8 cellular contexts compared by ENCODE assay signal in the genomic region with DNA sequence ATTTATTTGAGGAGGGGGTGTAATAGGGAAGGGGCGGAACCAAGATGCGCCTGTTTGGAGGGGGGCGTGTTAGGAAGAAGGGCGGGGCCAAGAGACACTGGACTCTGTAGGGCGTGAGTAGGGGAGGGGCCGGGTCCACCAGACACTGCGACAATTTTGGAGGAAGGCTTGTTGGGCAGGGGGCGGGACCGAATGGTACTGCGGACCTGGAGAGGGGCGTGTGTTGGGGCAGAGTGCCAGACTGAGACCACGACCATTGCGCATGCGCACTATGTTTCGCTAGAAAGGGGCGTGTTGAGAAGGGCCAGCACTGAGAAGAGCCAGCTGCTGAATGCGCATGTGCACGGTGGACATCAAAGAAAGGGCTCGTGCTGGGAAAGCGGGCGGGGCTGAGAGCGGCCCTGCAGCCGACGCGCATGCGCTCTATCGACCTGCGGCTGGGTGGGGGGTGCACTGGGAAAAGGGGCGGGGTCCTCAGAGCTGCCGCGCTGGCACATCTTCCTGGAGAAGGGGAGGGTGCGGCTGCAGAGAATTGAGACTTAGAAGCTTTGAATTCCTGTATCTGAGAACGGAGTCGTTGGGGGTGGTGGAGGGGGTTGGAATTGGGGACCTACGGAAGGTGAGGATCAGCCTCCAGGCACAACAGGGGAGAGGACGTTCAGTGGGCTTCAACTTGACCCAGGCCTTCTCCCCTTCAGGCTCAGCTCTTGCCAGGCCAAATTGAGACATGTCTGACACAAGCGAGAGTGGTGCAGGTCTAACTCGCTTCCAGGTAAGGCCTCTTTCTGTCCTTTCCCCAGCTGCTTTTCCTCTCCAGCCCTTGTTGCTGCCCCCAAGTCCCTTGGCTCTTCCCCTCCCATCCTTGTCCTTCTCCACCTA. TPM values are rescaled to one million over a fixed set of nuclear protein-coding genes. Genes with fewer than 3 reads are reported as not detected.
DNase-seq lines count a peak whose midpoint lies in the region; ATAC-seq and TF ChIP-seq lines count a peak whose summit lies in the region.

No MANE protein-coding gene starts in this region.

- CTCF ChIA-PET in Panc1 (lab: Charles Lee) = no interaction called here

- DNase-seq in DMS153 treated with DMSO at 0.1 percent for 48 hours (lab: John Stamatoyannopoulos, UW; ENCODE audit: unreplicated experiment) = peak; percentile 77
- peak; percentile 94 for DNase-seq in Panc1 (ENCODE audit: low read depth, low spot score)
- peak; percentile 77 for DNase-seq in activated T-helper 1 cell treated with Interleukin-2 at 50 U/mL for 16 hours (ENCODE audit: low read depth)
- peak; percentile 72 for DNase-seq in esophagus squamous epithelium (lab: John Stamatoyannopoulos, UW)
- DNase-seq in stimulated activated CD8-positive, alpha-beta memory T cell treated with anti-CD3 and anti-CD28 coated beads, Interleukin-7, amount 100 ng/mL, for 24 hours (ENCODE audit: low read depth) = peak; percentile 61

- BruUV-seq in Panc1 (replicated peaks; lab: Mats Ljungman, UMichigan) = no TSS peak

- POLR2A ChIA-PET in Panc1 (lab: Charles Lee) = interaction anchor here (0.6 kb wide), 1 partner anchor 1126 kb away, joined by 11 read pairs; no protein-coding TSS in a partner anchor

- no peaks in the 10 kb centered on the region for H3K27me3 ChIP-seq in KMS-11 (ENCODE audit: insufficient read depth, low read depth)
- H3K27me3 ChIP-seq in Panc1 (ENCODE audit: control insufficient read depth, insufficient read depth, low read length) = peaks cover 3% of the 10 kb centered on the region
- H3K27me3 ChIP-seq in esophagus squamous epithelium = no peaks in the 10 kb centered on the region
- H3K27me3 ChIP-seq in muscle layer of duodenum (ENCODE audit: low read depth, low read length) = no peaks in the 10 kb centered on the region

- no peak for TF ChIP-seq CTCF in KMS-11 (conservative IDR thresholded peaks at IDR 0.05; ENCODE audit: low read depth, low read length)
- no peak for TF ChIP-seq CTCF in Panc1 (IDR thresholded peaks at IDR 0.05)
- no peak for TF ChIP-seq CTCF in esophagus squamous epithelium (IDR thresholded peaks at IDR 0.05)

- no peaks in the 10 kb centered on the region for H3K79me2 ChIP-seq in KMS-11 (ENCODE audit: insufficient read depth, low read depth)

- WGBS in esophagus squamous epithelium, 2 donors = 0 to 35% methylated on average over 6 to 27 of the region's 38 CpGs

- H4K20me1 ChIP-seq in KMS-11 (ENCODE audit: insufficient read depth) = no peaks in the 10 kb centered on the region

- TF ChIP-seq POLR2A in esophagus squamous epithelium (IDR thresholded peaks at IDR 0.05) = no peak

- H2AFZ ChIP-seq in KMS-11 (ENCODE audit: low read depth) = peak overlapping the region; percentile 90

- intact Hi-C loops in Panc1 (cut with micrococcal nuclease; ENCODE audit: unreplicated experiment) = no loop called here
- intact Hi-C loops in esophagus squamous epithelium (cut with DNase I) = no loop called here

- H3K4me1 ChIP-seq in KMS-11 (ENCODE audit: low read depth, poor library complexity, severe bottlenecking) = peaks cover 7% of the 10 kb centered on the region
- H3K4me1 ChIP-seq in Panc1 (ENCODE audit: control insufficient read depth, insufficient read depth, low read length) = peaks cover 3% of the 10 kb centered on the region; the same call in 1 of the 2 replicates
- peaks cover 0 to 21% (median 7%) of the 10 kb centered on the region in 3 donors for H3K4me1 ChIP-seq in esophagus squamous epithelium
- H3K4me1 ChIP-seq in muscle layer of duodenum (ENCODE audit: control insufficient read depth in 1 of 2, insufficient read depth in 2 of 2, low read length in 2 of 2) = peaks cover 0 to 11% of the 10 kb centered on the region in 2 donors

- H3K4me2 ChIP-seq in KMS-11 = peak overlapping the region; percentile 94

- H3K9ac ChIP-seq in KMS-11 = peak overlapping the region; percentile 47; the same call in 1 of the 2 replicates

- no peaks in the 10 kb centered on the region for H3K9me3 ChIP-seq in Panc1 (ENCODE audit: control insufficient read depth, insufficient read depth, low read depth, low read length)
- no peaks in the 10 kb centered on the region for H3K9me3 ChIP-seq in esophagus squamous epithelium
- no peaks in the 10 kb centered on the region for H3K9me3 ChIP-seq in muscle layer of duodenum (ENCODE audit: control insufficient read depth in 1 of 2, low read length in 2 of 2)

- in situ Hi-C loops in Panc1 (cut with HindIII; ENCODE audit: low pct_unique_long_range_greater_than_20kb, low sequenced_read_pairs) = no loop called here

- peak; percentile 88 for ATAC-seq in GM21786 (IDR thresholded peaks at IDR 0.05; ENCODE audit: unreplicated experiment)
- peak; percentile 90 for ATAC-seq in Panc1

- H3K27ac ChIP-seq in KMS-11 (no peak overlapping the region), Panc1 (ENCODE audit: low read length) (peak overlapping the region; percentile 83), esophagus squamous epithelium (peak overlapping the region; percentile 78 to 91 (median 86)), muscle layer of duodenum (ENCODE audit: low read length) (peak overlapping the region; percentile 79)

- H3K36me3 ChIP-seq in KMS-11 (ENCODE audit: insufficient read depth) (no peaks in the 10 kb centered on the region), Panc1 (ENCODE audit: control insufficient read depth, insufficient read depth, low read length) (no peaks in the 10 kb centered on the region), esophagus squamous epithelium (peaks cover 0 to 41% (median 0%) of the 10 kb centered on the region in 3 donors), muscle layer of duodenum (ENCODE audit: control insufficient read depth in 1 of 2, insufficient read depth in 2 of 2, low read length in 2 of 2) (peaks cover 14 to 40% of the 10 kb centered on the region in 2 donors)

- no peak overlapping the region for H3K4me3 ChIP-seq in KMS-11 (IDR thresholded peaks at IDR 0.05; ENCODE audit: insufficient read depth, low read depth, low read length)
- peak overlapping the region; percentile 73 to 80 for H3K4me3 ChIP-seq in Panc1 (ENCODE audit: low read depth in 2 of 2, low read length in 2 of 2)
- peak overlapping the region; percentile 53 to 73 (median 70) for H3K4me3 ChIP-seq in esophagus squamous epithelium
- H3K4me3 ChIP-seq in muscle layer of duodenum (ENCODE audit: low read depth in 1 of 2, low read length in 2 of 2) = peak overlapping the region; percentile 80 to 86

RNA-seq across cellular contexts. Expression of a gene that starts 1.3 kb away (rescaled TPM):
- 69.5 TPM for total RNA-seq in Panc1 (2021; ENCODE audit: unreplicated experiment)
- 79.1 TPM for polyA plus RNA-seq in Panc1 (2012; ENCODE audit: insufficient read length)
- total RNA-seq in esophagus squamous epithelium = 10 to 100 TPM; 36.3 to 88.3 (median 65.8) TPM

RNA-seq across cellular contexts. Expression of a gene that starts 10.8 kb away (rescaled TPM):
- total RNA-seq in Panc1 (2021; ENCODE audit: unreplicated experiment) (not detected), esophagus squamous epithelium (not detected)
- polyA plus RNA-seq in Panc1 (2012; ENCODE audit: insufficient read length) = not detected
